ENCODE assay signal across 8 cellular contexts in the genomic region with DNA sequence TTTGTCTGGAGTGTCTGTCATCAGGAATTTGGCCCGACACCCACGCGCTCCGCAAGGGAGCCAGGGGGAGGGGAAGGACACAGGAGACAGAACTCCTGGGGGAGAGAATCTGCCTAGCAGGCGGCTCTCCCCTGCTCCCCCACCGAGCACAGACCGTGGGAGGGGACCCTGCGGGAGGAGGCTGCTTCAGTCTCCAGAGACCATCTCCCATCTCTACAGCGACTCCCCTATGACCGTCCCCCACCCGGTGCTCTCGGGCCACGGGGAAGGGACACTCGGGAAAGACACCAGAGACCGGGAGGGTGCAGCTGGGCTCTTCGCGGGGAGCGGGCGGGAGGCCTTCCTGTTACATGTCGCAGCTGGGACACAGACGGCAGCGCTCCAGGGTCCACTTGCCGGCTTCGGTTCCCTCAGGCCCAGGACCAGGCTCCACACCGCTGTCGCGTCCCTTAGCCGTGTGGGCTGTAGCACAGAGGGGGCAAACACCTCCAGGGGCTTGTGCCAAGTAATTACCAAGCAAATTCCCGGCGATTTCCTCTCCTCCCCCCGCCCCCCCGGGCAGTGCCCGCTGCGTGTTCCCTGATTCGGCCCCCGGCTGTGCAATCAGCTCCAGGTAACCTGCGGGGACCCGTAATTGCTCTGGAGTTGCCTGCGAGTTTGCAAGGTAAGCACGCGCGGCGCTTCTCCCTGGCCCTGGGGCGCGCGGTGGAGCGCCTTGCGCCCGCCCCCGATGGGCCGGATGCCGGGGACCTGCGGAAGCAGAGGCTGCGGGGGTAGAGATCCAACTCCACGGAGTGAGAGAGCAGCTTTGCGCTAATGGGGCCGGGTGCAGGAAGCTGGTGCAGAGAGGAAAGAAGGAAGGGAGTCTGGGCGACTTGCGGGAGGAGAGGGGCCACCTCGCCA.
A peak's percentile ranks its signal among the peaks of the same experiment; 100 is the strongest.
DNase-seq lines count a peak whose midpoint lies in the region; ATAC-seq and TF ChIP-seq lines count a peak whose summit lies in the region.

No MANE protein-coding gene starts in this region.

- intact Hi-C loops in psoas muscle (cut with DNase I) = no loop called here

- H3K9me3 ChIP-seq in cardiac muscle cell (ENCODE audit: low read depth) = no peaks in the 10 kb centered on the region
- H3K9me3 ChIP-seq in psoas muscle = no peaks in the 10 kb centered on the region

- H3K4me1 ChIP-seq in cardiac muscle cell (ENCODE audit: low read depth) (peaks cover 6% of the 10 kb centered on the region), psoas muscle (peaks cover 7% of the 10 kb centered on the region)

- no peaks in the 10 kb centered on the region for H3K36me3 Mint-ChIP-seq in activated T-cell treated with anti-CD3 and anti-CD28 coated beads, Interleukin-2, amount 50 U/mL, for 24 hours (ENCODE audit: low read depth)

- H3K27me3 ChIP-seq in cardiac muscle cell (peaks cover 34% of the 10 kb centered on the region), psoas muscle (ENCODE audit: insufficient read depth in 3 of 3, low read length in 2 of 3) (peaks cover 0 to 33% (median 0%) of the 10 kb centered on the region in 3 donors)

- WGBS in psoas muscle, 3 donors = 5 to 7% (median 6%) methylated on average over 49 to 60 of the region's 60 CpGs

- H3K4me3 ChIP-seq in cardiac muscle cell (peak overlapping the region; percentile 33), psoas muscle (peak overlapping the region; percentile 63)

- no peak overlapping the region for H3K4me3 Mint-ChIP-seq in activated T-cell treated with anti-CD3 and anti-CD28 coated beads, Interleukin-2, amount 50 U/mL, for 24 hours

- H3K27ac ChIP-seq in cardiac muscle cell (no peak overlapping the region), psoas muscle (peak overlapping the region; percentile 53)

- TF ChIP-seq CTCF in cardiac muscle cell (IDR thresholded peaks at IDR 0.05; ENCODE audit: low read depth, low read length) (no peak), psoas muscle (IDR thresholded peaks at IDR 0.05) (no peak)

- ATAC-seq in psoas muscle = peak; percentile 59 to 68 (median 64)
- ATAC-seq in HG02973 (IDR thresholded peaks at IDR 0.05; ENCODE audit: unreplicated experiment) = no peak
- no peak for ATAC-seq in GM21526 (IDR thresholded peaks at IDR 0.05; ENCODE audit: low FRiP score, unreplicated experiment)

- peaks cover 59% of the 10 kb centered on the region for H3K27me3 Mint-ChIP-seq in activated T-cell treated with anti-CD3 and anti-CD28 coated beads, Interleukin-2, amount 50 U/mL, for 24 hours

- DNase-seq in EL = peak; percentile 15
- DNase-seq in NCI-H82 treated with DMSO at 0.1 percent for 48 hours (lab: John Stamatoyannopoulos, UW; ENCODE audit: unreplicated experiment) = peak; percentile 49
- peak in 1 of 2 donors; percentile 61 for DNase-seq in cardiac muscle cell (ENCODE audit: low read depth in 1 of 2, low spot score in 1 of 2)
- peak in 1 of 2 donors; percentile 29 for DNase-seq in psoas muscle
- no peak for DNase-seq in NCI-H2196 (lab: John Stamatoyannopoulos, UW; ENCODE audit: unreplicated experiment)
- DNase-seq in activated T-cell treated with anti-CD3 and anti-CD28 coated beads, Interleukin-2, amount 50 U/mL, for 24 hours = no peak

- no peaks in the 10 kb centered on the region for H3K4me1 Mint-ChIP-seq in activated T-cell treated with anti-CD3 and anti-CD28 coated beads, Interleukin-2, amount 50 U/mL, for 24 hours (ENCODE audit: low read depth)

- no peaks in the 10 kb centered on the region for H3K9me3 Mint-ChIP-seq in activated T-cell treated with anti-CD3 and anti-CD28 coated beads, Interleukin-2, amount 50 U/mL, for 24 hours

- H3K27ac Mint-ChIP-seq in activated T-cell treated with anti-CD3 and anti-CD28 coated beads, Interleukin-2, amount 50 U/mL, for 24 hours = no peak overlapping the region

- H3K36me3 ChIP-seq in cardiac muscle cell (no peaks in the 10 kb centered on the region), psoas muscle (ENCODE audit: insufficient read depth in 1 of 2, low read depth in 1 of 2) (no peaks in the 10 kb centered on the region)

Comparison
In these comparisons a context has a peak if more than half of its experiments do, and no peak if none do; other contexts are left out.
1. DNase-seq: peak in EL (single experiment) and NCI-H82 treated with DMSO at 0.1 percent for 48 hours (single experiment); none in NCI-H2196 (single experiment) and activated T-cell treated with anti-CD3 and anti-CD28 coated beads, Interleukin-2, amount 50 U/mL, for 24 hours (single experiment).
2. ATAC-seq: peak in psoas muscle (4 of 4); none in HG02973 (single experiment) and GM21526 (single experiment).